Comparison of ENCODE assay signal across 6 cellular contexts in genomic region chr11:65096926-65097325, GRCh38. TPM values are rescaled to one million over a fixed set of nuclear protein-coding genes. Genes with fewer than 3 reads are reported as not detected.
DNase-seq lines count a peak whose midpoint lies in the region; ATAC-seq, FAIRE-seq and TF ChIP-seq lines count a peak whose summit lies in the region.

No MANE protein-coding gene starts in this region.

- peak overlapping the region; percentile 66 for H3K4me3 ChIP-seq in HL-60 (replicated peaks; ENCODE audit: insufficient read depth, low read length)
- H3K4me3 ChIP-seq in choroid plexus epithelial cell (ENCODE audit: low read depth, low read length) = peak overlapping the region; percentile 75
- H3K4me3 ChIP-seq in pancreas = peak overlapping the region; percentile 59 to 78 (median 68)

- H3K4me1 ChIP-seq in pancreas = peaks cover 7 to 20% (median 18%) of the 10 kb centered on the region in 3 donors

- ATAC-seq in pancreas = peak in 1 of 4 donors; percentile 0

- H3K9me3 ChIP-seq in pancreas = no peaks in the 10 kb centered on the region

- H3K27ac ChIP-seq in HL-60 (replicated peaks) (peak overlapping the region; percentile 22; the same call in 1 of the 2 replicates), pancreas (peak overlapping the region; percentile 90 to 93 (median 92))

- no peak for DNase-seq in HL-60 (ENCODE audit: low read depth in 1 of 2, low spot score in 1 of 2)
- no peak for DNase-seq in choroid plexus epithelial cell (ENCODE audit: low read depth)
- no peak for DNase-seq in pancreas
- no peak for DNase-seq in NCI-H748 (lab: John Stamatoyannopoulos, UW; ENCODE audit: unreplicated experiment)
- no peak for DNase-seq in NCI-H82 treated with DMSO at 0.1 percent for 48 hours (lab: John Stamatoyannopoulos, UW; ENCODE audit: unreplicated experiment)
- DNase-seq in NCI-H524 treated with DMSO at 0.1 percent for 48 hours (lab: John Stamatoyannopoulos, UW) = no peak

- no peak for FAIRE-seq in pancreas (lab: Jason Lieb, UNC)

- intact Hi-C loops in pancreas (cut with DNase I) = no loop called here

- WGBS in pancreas, 2 donors = 13 to 16% methylated on average over 8 of the region's 8 CpGs

- peaks cover 0 to 9% (median 0%) of the 10 kb centered on the region in 3 donors for H3K36me3 ChIP-seq in pancreas

- TF ChIP-seq CTCF in HL-60 (IDR thresholded peaks at IDR 0.05; ENCODE audit: insufficient read depth, low read length) = no peak
- no peak for TF ChIP-seq CTCF in choroid plexus epithelial cell (conservative IDR thresholded peaks at IDR 0.05; ENCODE audit: low read depth, low read length)
- TF ChIP-seq CTCF in pancreas (IDR thresholded peaks at IDR 0.05) = no peak

- H3K27me3 ChIP-seq in HL-60 (ENCODE audit: insufficient read depth, poor library complexity, severe bottlenecking) = no peaks in the 10 kb centered on the region
- H3K27me3 ChIP-seq in pancreas = no peaks in the 10 kb centered on the region

RNA-seq across cellular contexts. Expression of gene VPS51, which starts 0.9 kb away (rescaled TPM):
- 100 to 1,000 TPM in 5 of 6 donors, 10 to 100 TPM in 1; 85.4 to 150 (median 130) TPM for total RNA-seq in pancreas
- 100 to 1,000 TPM; 119 to 179 TPM for polyA plus RNA-seq in pancreas

RNA-seq across cellular contexts. Expression of gene ZFPL1, which starts 12.9 kb away (rescaled TPM):
- 10 to 100 TPM; 15.2 to 19.6 (median 16.6) TPM for total RNA-seq in pancreas
- polyA plus RNA-seq in pancreas = 10 to 100 TPM; 43.0 to 52.1 TPM

RNA-seq across cellular contexts. Expression of gene CDCA5, which starts 13.1 kb away (rescaled TPM):
- total RNA-seq in pancreas = 1 to 10 TPM in 1 of 6 donors, under 1 TPM in 5; 0.08 to 1.2 (median 0.50) TPM
- polyA plus RNA-seq in pancreas = under 1 TPM; 0.27 to 0.38 TPM

RNA-seq across cellular contexts. Expression of gene TM7SF2, which starts 14.7 kb away (rescaled TPM):
- 100 to 1,000 TPM in 1 of 6 donors, 10 to 100 TPM in 5; 12.8 to 176 (median 43.4) TPM for total RNA-seq in pancreas
- polyA plus RNA-seq in pancreas = 100 to 1,000 TPM in 1 of 2 donors, 10 to 100 TPM in 1; 76.8 to 203 TPM

RNA-seq across cellular contexts. Expression of gene ZNHIT2, which starts 20.6 kb away (rescaled TPM):
- 10 to 100 TPM in 1 of 6 donors, 1 to 10 TPM in 5; 4.3 to 11.7 (median 7.1) TPM for total RNA-seq in pancreas
- 10 to 100 TPM; 14.0 to 17.8 TPM for polyA plus RNA-seq in pancreas
